In genomic region chr14:35416108-35416750, GRCh38 we compare ENCODE assay signal across 8 cellular contexts. TPM values are rescaled to one million over a fixed set of nuclear protein-coding genes. Genes with fewer than 3 reads are reported as not detected.
DNase-seq lines count a peak whose midpoint lies in the region; ATAC-seq and TF ChIP-seq lines count a peak whose summit lies in the region.

No MANE protein-coding gene starts in this region.

- no peak overlapping the region for H3K4ac ChIP-seq in neuronal stem cell (ENCODE audit: low read length)

- H4K8ac ChIP-seq in neuronal stem cell (ENCODE audit: low read depth, low read length): no peak overlapping the region

- H3K36me3 ChIP-seq in neuronal stem cell (replicated peaks in 1 of 2; ENCODE audit: control insufficient read depth in 2 of 2, insufficient read depth in 2 of 2, low read length in 2 of 2): no peaks in the 10 kb centered on the region
- no peaks in the 10 kb centered on the region for H3K36me3 ChIP-seq in brain microvascular endothelial cell (replicated peaks)

- no peaks in the 10 kb centered on the region for H3K9me3 Mint-ChIP-seq in activated CD4-positive, alpha-beta memory T cell treated with anti-CD3 and anti-CD28 coated beads, Interleukin-2, amount 10 ng/mL, durations not matched to agents 7 days and 5 days

- H3K27me3 ChIP-seq in neuronal stem cell (ENCODE audit: control insufficient read depth in 3 of 3, insufficient read depth in 3 of 3, low read depth in 1 of 3, low read length in 3 of 3) (no peaks in the 10 kb centered on the region), brain microvascular endothelial cell (replicated peaks) (no peaks in the 10 kb centered on the region)

- no peak overlapping the region for H3K27ac ChIP-seq in neuronal stem cell (replicated peaks; ENCODE audit: low read length)
- H3K27ac ChIP-seq in brain microvascular endothelial cell: no peak overlapping the region

- no peak overlapping the region for H3K23ac ChIP-seq in neuronal stem cell (ENCODE audit: low read depth, low read length, poor library complexity)

- no peak overlapping the region for H3K4me2 ChIP-seq in neuronal stem cell (ENCODE audit: insufficient read depth, low read length, poor library complexity, severe bottlenecking)

- peaks cover 1 to 10% of the 10 kb centered on the region in 2 donors for H3K4me1 ChIP-seq in neuronal stem cell (ENCODE audit: control insufficient read depth in 2 of 2, insufficient read depth in 1 of 2, low read depth in 1 of 2, low read length in 2 of 2)

- no peak overlapping the region for H3K14ac ChIP-seq in neuronal stem cell (ENCODE audit: low read length)

- H2BK12ac ChIP-seq in neuronal stem cell (ENCODE audit: low read length): no peak overlapping the region

- CTCF ChIA-PET in activated CD4-positive, alpha-beta memory T cell treated with anti-CD3 and anti-CD28 coated beads, Interleukin-2, amount 10 ng/mL, durations not matched to agents 7 days and 5 days (lab: Charles Lee): interaction anchor here (0.6 to 5.7 kb wide), 22 partner anchors 9 to 746 kb away, joined by 3 to 50 read pairs (median 4); partner anchors contain the start of genes FAM177A1, NFKBIA and PSMA6

- no peak overlapping the region for H3K9ac ChIP-seq in neuronal stem cell (ENCODE audit: low read depth, low read length, poor library complexity)

- H2AK5ac ChIP-seq in neuronal stem cell (ENCODE audit: low read depth, low read length): no peak overlapping the region

- no peak overlapping the region for H4K91ac ChIP-seq in neuronal stem cell (ENCODE audit: low read depth, low read length, poor library complexity)

- POLR2A ChIA-PET in activated CD4-positive, alpha-beta memory T cell treated with anti-CD3 and anti-CD28 coated beads, Interleukin-2, amount 10 ng/mL, durations not matched to agents 7 days and 5 days (lab: Charles Lee): interaction anchor here (0.7 to 8.9 kb wide), 20 partner anchors 13 to 541 kb away, joined by 3 to 174 read pairs (median 4); partner anchors contain the start of genes BAZ1A, FAM177A1, NFKBIA and PPP2R3C

- H3K4me1 Mint-ChIP-seq in activated CD4-positive, alpha-beta memory T cell treated with anti-CD3 and anti-CD28 coated beads, Interleukin-2, amount 10 ng/mL, durations not matched to agents 7 days and 5 days: peaks cover 47% of the 10 kb centered on the region

- no CpG with 5 or more reads among the region's 5 CpGs for WGBS in neuronal stem cell (ENCODE audit: extremely low coverage in 2 of 2, insufficient read length in 2 of 2, insufficient replicate concordance in 1 of 2), 2 donors

- H3K36me3 Mint-ChIP-seq in activated CD4-positive, alpha-beta memory T cell treated with anti-CD3 and anti-CD28 coated beads, Interleukin-2, amount 10 ng/mL, durations not matched to agents 7 days and 5 days (ENCODE audit: low read depth): no peaks in the 10 kb centered on the region

- peak; percentile 62 for DNase-seq in activated CD4-positive, alpha-beta memory T cell treated with anti-CD3 and anti-CD28 coated beads, Interleukin-2, amount 10 ng/mL, durations not matched to agents 7 days and 5 days
- DNase-seq in neuronal stem cell (ENCODE audit: low spot score) (no peak), brain microvascular endothelial cell (no peak), A172 (ENCODE audit: low spot score) (no peak), NCI-H748 treated with DMSO at 0.1 percent for 48 hours (lab: John Stamatoyannopoulos, UW) (no peak), NCI-H1105 (lab: John Stamatoyannopoulos, UW) (no peak)

- TF ChIP-seq CTCF in brain microvascular endothelial cell (IDR thresholded peaks at IDR 0.05; ENCODE audit: low read depth, low read length, missing control alignments): no peak

- H3K4me3 Mint-ChIP-seq in activated CD4-positive, alpha-beta memory T cell treated with anti-CD3 and anti-CD28 coated beads, Interleukin-2, amount 10 ng/mL, durations not matched to agents 7 days and 5 days: peak overlapping the region; percentile 18

- no peak overlapping the region for H2BK15ac ChIP-seq in neuronal stem cell (ENCODE audit: low read length)

- H3K18ac ChIP-seq in neuronal stem cell (ENCODE audit: low read length): no peak overlapping the region

- peak; percentile 30 for ATAC-seq in GM18520 (IDR thresholded peaks at IDR 0.05; ENCODE audit: unreplicated experiment)
- ATAC-seq in HG02885 (IDR thresholded peaks at IDR 0.05; ENCODE audit: poor library complexity, unreplicated experiment): peak; percentile 61

- H3K27ac Mint-ChIP-seq in activated CD4-positive, alpha-beta memory T cell treated with anti-CD3 and anti-CD28 coated beads, Interleukin-2, amount 10 ng/mL, durations not matched to agents 7 days and 5 days: peak overlapping the region; percentile 75

- in situ Hi-C loops in brain microvascular endothelial cell (cut with HindIII; ENCODE audit: low pct_ligation_motif_present, low sequenced_read_pairs): loop anchor here (25.0 kb wide), 1 partner anchor 329 kb away; no protein-coding TSS in a partner anchor

- H2BK5ac ChIP-seq in neuronal stem cell (ENCODE audit: low read length): no peak overlapping the region

- H2BK120ac ChIP-seq in neuronal stem cell (ENCODE audit: low read depth, low read length): no peak overlapping the region

- H3K79me1 ChIP-seq in neuronal stem cell (ENCODE audit: low read depth, low read length): no peaks in the 10 kb centered on the region

- H3K9me3 ChIP-seq in neuronal stem cell (replicated peaks in 1 of 2; ENCODE audit: control insufficient read depth in 2 of 2, insufficient read depth in 1 of 2, low read depth in 1 of 2, low read length in 2 of 2): no peaks in the 10 kb centered on the region

- H2AFZ ChIP-seq in neuronal stem cell (ENCODE audit: low read length): peak overlapping the region; percentile 71

- H3K4me3 ChIP-seq in neuronal stem cell (ENCODE audit: low read length in 2 of 2) (no peak overlapping the region), brain microvascular endothelial cell (ENCODE audit: low read depth, low read length) (no peak overlapping the region)

- no peaks in the 10 kb centered on the region for H3K27me3 Mint-ChIP-seq in activated CD4-positive, alpha-beta memory T cell treated with anti-CD3 and anti-CD28 coated beads, Interleukin-2, amount 10 ng/mL, durations not matched to agents 7 days and 5 days

RNA-seq across cellular contexts. Expression of gene NFKBIA, which starts 11.7 kb away (rescaled TPM):
- 100 to 1,000 TPM; 102 to 109 TPM for total RNA-seq in activated CD4-positive, alpha-beta memory T cell treated with anti-CD3 and anti-CD28 coated beads, Interleukin-2, amount 10 ng/mL, durations not matched to agents 7 days and 5 days
- 18.9 TPM for polyA plus RNA-seq in neuronal stem cell (2013, experiment 1 of 2)
- polyA plus RNA-seq in neuronal stem cell (2013, experiment 2 of 2): 19.1 TPM
- 41.3 and 58.1 TPM in 2 replicates for total RNA-seq in A172 (2014; rRNA removed; shearing (Covaris generic))
